1 cellular context compared by ENCODE assay signal in genomic region chr6:169800668-169801395, GRCh38.
TF ChIP-seq lines count a peak whose summit lies in the region.

No MANE protein-coding gene starts in this region.

TF ChIP-seq in HepG2, 621 proteins besides CTCF, POLR2A, EP300 and RAD21 (continued from another document):
- TF ChIP-seq NPAS2 (CRISPR knock-in tag; IDR thresholded peaks at IDR 0.05; ENCODE audit: borderline replicate concordance) (no peak), ZNF362 (CRISPR knock-in tag; IDR thresholded peaks at IDR 0.05; ENCODE audit: borderline replicate concordance) (peak; percentile 62; the same call in 1 of the 2 replicates), SNRNP70 (IDR thresholded peaks at IDR 0.05; ENCODE audit: low read depth, low read length) (no peak), XRCC5 (optimal IDR thresholded peaks at IDR 0.05; ENCODE audit: low read length) (peak; percentile 91), TEF (CRISPR knock-in tag; IDR thresholded peaks at IDR 0.05) (no peak), ZNF296 (CRISPR knock-in tag; conservative IDR thresholded peaks at IDR 0.05) (0 out of 2 replicates have a peak, but pooled peaks have one; percentile 61)
